In the genomic region with DNA sequence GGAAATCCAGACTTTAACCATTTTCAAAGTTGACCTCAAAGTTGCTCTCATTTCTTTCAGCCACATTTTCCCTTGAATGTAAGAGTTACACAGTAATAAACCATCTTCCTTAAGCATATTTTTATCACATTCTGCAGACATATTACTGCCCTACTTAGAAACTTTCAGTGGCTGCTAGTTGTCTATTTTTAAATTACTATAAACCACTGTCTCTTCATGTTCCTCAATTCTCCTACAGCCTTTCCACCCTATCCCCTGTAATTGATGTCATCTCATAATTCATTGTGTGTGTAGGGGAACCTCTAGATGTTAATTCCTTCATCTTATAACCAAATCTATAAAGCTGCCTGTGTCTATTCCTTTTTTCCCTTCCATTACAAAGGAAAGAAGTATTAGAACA, we compare ENCODE assay signal across 24 cellular contexts.
"Had no signal": no experiment of that assay in that cellular context is flagged by ENCODE, and none has a peak within 500 bp of the region (broad histone marks: within the 10 kb centered on the region; RNA-seq: fewer than 3 reads in every experiment).

No MANE protein-coding gene starts in this region.

- ATAC-seq: activated CD4-positive, alpha-beta T cell treated with anti-CD3 and anti-CD28 coated beads for 36 hours; activated naive CD4-positive, alpha-beta T cell treated with anti-CD3 and anti-CD28 coated beads, Interleukin-2, amount 50 U/mL, for 72 hours; gastroesophageal sphincter; heart left ventricle; left lobe of liver; sciatic nerve; stimulated activated memory B cell treated with anti-CD40 and anti-IgM and Interleukin-4, amounts not matched to agents 10 μg/mL and 1 μg/mL and 100 μg/mL, for 72 hours; WTC11 had no signal

- H3K27ac Mint-ChIP-seq: activated CD4-positive, alpha-beta T cell treated with anti-CD3 and anti-CD28 coated beads for 36 hours; activated naive CD4-positive, alpha-beta T cell treated with anti-CD3 and anti-CD28 coated beads, Interleukin-2, amount 50 U/mL, for 72 hours; activated T-helper 1 cell treated with anti-CD3 and anti-CD28 coated beads, Interleukin-12 subunit alpha, Interleukin-12 subunit beta, Interleukin-2, Interleukin-4 antibody, amounts not matched to agents 30 ng/mL and 10 ng/mL and 1 ng/mL, durations not matched to agents 14 hours and 24 hours and 36 hours; dendritic cell treated with granulocyte-macrophage colony-stimulating factor and Interleukin-4, amounts not matched to agents 40 ng/mL and 50 ng/mL, for 4 days; nephron; stimulated activated memory B cell treated with anti-CD40 and anti-IgM and Interleukin-4, amounts not matched to agents 10 μg/mL and 1 μg/mL and 100 μg/mL, for 72 hours; WTC11 had no signal

- H3K9me3 Mint-ChIP-seq: activated naive CD4-positive, alpha-beta T cell treated with anti-CD3 and anti-CD28 coated beads, Interleukin-2, amount 50 U/mL, for 72 hours; activated T-helper 1 cell treated with anti-CD3 and anti-CD28 coated beads, Interleukin-12 subunit alpha, Interleukin-12 subunit beta, Interleukin-2, Interleukin-4 antibody, amounts not matched to agents 30 ng/mL and 10 ng/mL and 1 ng/mL, durations not matched to agents 14 hours and 24 hours and 36 hours; dendritic cell treated with granulocyte-macrophage colony-stimulating factor and Interleukin-4, amounts not matched to agents 40 ng/mL and 50 ng/mL, for 4 days; nephron; stimulated activated memory B cell treated with anti-CD40 and anti-IgM and Interleukin-4, amounts not matched to agents 10 μg/mL and 1 μg/mL and 100 μg/mL, for 72 hours; WTC11 had no signal

- H3K4me3 Mint-ChIP-seq: activated CD4-positive, alpha-beta T cell treated with anti-CD3 and anti-CD28 coated beads for 36 hours; activated T-helper 1 cell treated with anti-CD3 and anti-CD28 coated beads, Interleukin-12 subunit alpha, Interleukin-12 subunit beta, Interleukin-2, Interleukin-4 antibody, amounts not matched to agents 30 ng/mL and 10 ng/mL and 1 ng/mL, durations not matched to agents 14 hours and 24 hours and 36 hours; dendritic cell treated with granulocyte-macrophage colony-stimulating factor and Interleukin-4, amounts not matched to agents 40 ng/mL and 50 ng/mL, for 4 days; nephron; stimulated activated memory B cell treated with anti-CD40 and anti-IgM and Interleukin-4, amounts not matched to agents 10 μg/mL and 1 μg/mL and 100 μg/mL, for 72 hours; WTC11 had no signal

- H3K27me3 ChIP-seq: adrenal gland, breast epithelium, esophagus muscularis mucosa, gastroesophageal sphincter, heart left ventricle, upper lobe of left lung had no signal

- FAIRE-seq: astrocyte, endothelial cell of umbilical vein, kidney had no signal

- H3K27me3 Mint-ChIP-seq: activated CD4-positive, alpha-beta T cell treated with anti-CD3 and anti-CD28 coated beads for 36 hours; dendritic cell treated with granulocyte-macrophage colony-stimulating factor and Interleukin-4, amounts not matched to agents 40 ng/mL and 50 ng/mL, for 4 days; stimulated activated memory B cell treated with anti-CD40 and anti-IgM and Interleukin-4, amounts not matched to agents 10 μg/mL and 1 μg/mL and 100 μg/mL, for 72 hours had no signal

- H3K4me1 ChIP-seq: adrenal gland, breast epithelium, heart left ventricle had no signal

- DNase-seq: activated CD4-positive, alpha-beta T cell treated with anti-CD3 and anti-CD28 coated beads for 36 hours; activated CD4-positive, alpha-beta T cell treated with anti-CD3 and anti-CD28 coated beads, Interleukin-2, amount 50 U/mL, for 48 hours; activated gamma-delta T cell treated with Interleukin-2 at 50 U/mL for 16 hours; adrenal gland; effector CD8-positive, alpha-beta T cell; heart left ventricle; kidney; stimulated activated CD4-positive, alpha-beta T cell treated with anti-CD3 and anti-CD28 coated beads, Interleukin-4, amount 100 ng/mL, for 24 hours; upper lobe of left lung had no signal

- H3K4me1 Mint-ChIP-seq: stimulated activated memory B cell treated with anti-CD40 and anti-IgM and Interleukin-4, amounts not matched to agents 10 μg/mL and 1 μg/mL and 100 μg/mL, for 72 hours had no signal

- H3K4me3 ChIP-seq: adrenal gland, breast epithelium, esophagus muscularis mucosa, gastroesophageal sphincter, heart left ventricle, lung, thoracic aorta, upper lobe of left lung had no signal

- H3K9me3 ChIP-seq: adrenal gland, breast epithelium, esophagus muscularis mucosa, gastroesophageal sphincter, heart left ventricle, thoracic aorta, upper lobe of left lung had no signal

- H3K36me3 ChIP-seq: adrenal gland, breast epithelium, esophagus muscularis mucosa, gastroesophageal sphincter, heart left ventricle, thoracic aorta, upper lobe of left lung had no signal

- H3K36me3 Mint-ChIP-seq: activated naive CD4-positive, alpha-beta T cell treated with anti-CD3 and anti-CD28 coated beads, Interleukin-2, amount 50 U/mL, for 72 hours; stimulated activated memory B cell treated with anti-CD40 and anti-IgM and Interleukin-4, amounts not matched to agents 10 μg/mL and 1 μg/mL and 100 μg/mL, for 72 hours; WTC11 had no signal

- H3K27ac ChIP-seq: adrenal gland, breast epithelium, esophagus muscularis mucosa, heart left ventricle, thoracic aorta, upper lobe of left lung had no signal
